Comparison of ENCODE assay signal across 21 cellular contexts in the genomic region with DNA sequence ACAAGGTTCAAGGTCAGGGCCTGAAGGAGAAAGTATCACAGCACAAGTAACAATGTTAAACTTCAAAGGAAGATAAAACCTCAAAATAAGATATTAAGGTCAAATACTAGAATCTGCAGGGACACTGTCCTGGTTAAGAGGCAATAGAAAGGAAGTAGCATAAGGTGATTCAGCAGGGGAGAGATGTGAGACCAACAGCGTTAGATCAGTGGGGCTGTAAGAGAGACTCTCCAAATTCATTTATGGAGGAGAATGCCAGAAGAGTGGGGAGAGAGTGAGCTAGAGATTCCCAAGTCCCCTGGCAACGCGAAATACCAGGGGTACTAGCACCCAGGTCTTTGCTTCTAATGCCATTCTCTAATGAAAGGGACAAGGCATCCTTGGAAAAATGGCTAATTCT.
DNase-seq lines count a peak whose midpoint lies in the region; ATAC-seq and TF ChIP-seq lines count a peak whose summit lies in the region.
"Had no signal": no experiment of that assay in that cellular context is flagged by ENCODE, and none has a peak within 500 bp of the region (broad histone marks: within the 10 kb centered on the region; RNA-seq: fewer than 3 reads in every experiment).

No MANE protein-coding gene starts in this region.

- DNase-seq in IMR-90 = no peak
- peak; percentile 81 for DNase-seq in cerebellum (ENCODE audit: low spot score)
- no peak for DNase-seq in mesenchymal stem cell
- DNase-seq in cortex of kidney (lab: John Stamatoyannopoulos, UW) = no peak
- DNase-seq in NCI-H2171 (lab: John Stamatoyannopoulos, UW) = no peak
- DNase-seq: 8988T; ACHN; BE2C; CD4-positive, alpha-beta memory T cell; CD4-positive, CD25-positive, alpha-beta regulatory T cell; CD8-positive, alpha-beta memory T cell; COR-L47; DMS 273 treated with DMSO at 0.1 percent for 48 hours; DMS153; DMS53; DMS79; DND-41; EL; GF-D8 had no signal

- no peak overlapping the region; the same call in 1 of the 2 replicates for H2AK5ac ChIP-seq in IMR-90 (ENCODE audit: low read depth, low read length)
- peak overlapping the region; percentile 86 for H2AK5ac ChIP-seq in mesenchymal stem cell (ENCODE audit: low read length, severe bottlenecking)

- TF ChIP-seq POLR2A in IMR-90 (IDR thresholded peaks at IDR 0.05; ENCODE audit: low read depth, low read length) = no peak

- H3K9me3 ChIP-seq in IMR-90 (ENCODE audit: control insufficient read depth, insufficient read depth, low read length) (peaks cover 2% of the 10 kb centered on the region; the same call in 1 of the 2 replicates), mesenchymal stem cell (ENCODE audit: control insufficient read depth, low read length) (no peaks in the 10 kb centered on the region)
- H3K9me3 ChIP-seq: BE2C, BLaER1 had no signal

- H3K36me3 ChIP-seq in IMR-90 (ENCODE audit: control insufficient read depth, insufficient read depth, low read length) = no peaks in the 10 kb centered on the region
- no peaks in the 10 kb centered on the region for H3K36me3 ChIP-seq in mesenchymal stem cell (ENCODE audit: control insufficient read depth in 1 of 2, insufficient read depth in 2 of 2, low read depth in 1 of 2, low read length in 2 of 2)
- H3K36me3 ChIP-seq: BE2C, BLaER1 had no signal

- no peak for TF ChIP-seq CTCF in IMR-90 (conservative IDR thresholded peaks at IDR 0.05; ENCODE audit: low read depth, low read length)

- H4K91ac ChIP-seq in IMR-90 (ENCODE audit: insufficient read depth, low read depth, low read length) (no peak overlapping the region), mesenchymal stem cell (ENCODE audit: low read length) (no peak overlapping the region)

- H4K20me1 ChIP-seq in IMR-90 (ENCODE audit: insufficient read depth, low read length) = no peaks in the 10 kb centered on the region
- H4K20me1 ChIP-seq: BLaER1 had no signal

- no peaks in the 10 kb centered on the region for H3K79me1 ChIP-seq in IMR-90 (ENCODE audit: low read depth in 1 of 2, low read length in 2 of 2)
- no peaks in the 10 kb centered on the region for H3K79me1 ChIP-seq in mesenchymal stem cell (replicated peaks; ENCODE audit: low read length, poor library complexity, severe bottlenecking)

- H4K8ac ChIP-seq in IMR-90 (ENCODE audit: low read depth in 2 of 2, low read length in 2 of 2) = no peak overlapping the region
- no peak overlapping the region for H4K8ac ChIP-seq in mesenchymal stem cell (ENCODE audit: low read length)

- TF ChIP-seq RAD21 in IMR-90 (IDR thresholded peaks at IDR 0.05; ENCODE audit: low read length) = no peak

- H3K18ac ChIP-seq in IMR-90 (ENCODE audit: low read depth, low read length) = no peak overlapping the region
- H3K18ac ChIP-seq in mesenchymal stem cell (ENCODE audit: low read depth in 1 of 2, low read length in 2 of 2) = no peak overlapping the region

- H2BK15ac ChIP-seq in IMR-90 (ENCODE audit: low read depth, low read length) (0 out of 3 replicates have a peak overlapping the region, but pooled peaks have one; percentile 17), mesenchymal stem cell (ENCODE audit: low read depth, poor library complexity, severe bottlenecking) (no peak overlapping the region)

- H3K23ac ChIP-seq in IMR-90 (ENCODE audit: low read depth, low read length) (no peak overlapping the region), mesenchymal stem cell (ENCODE audit: low read length in 2 of 2) (no peak overlapping the region)

- intact Hi-C loops in IMR-90 (cut with micrococcal nuclease) = no loop called here

- POLR2A ChIA-PET in IMR-90 (lab: Charles Lee; ENCODE audit: unreplicated experiment) = no interaction called here

- H3K27me3 ChIP-seq in IMR-90 (ENCODE audit: control insufficient read depth, insufficient read depth, low read length) (no peaks in the 10 kb centered on the region), mesenchymal stem cell (ENCODE audit: control insufficient read depth in 1 of 2, insufficient read depth in 1 of 2, low read length in 2 of 2) (peaks cover 0 to 2% of the 10 kb centered on the region in 2 experiments)
- H3K27me3 ChIP-seq: BE2C, BLaER1 had no signal

- CTCF ChIA-PET in IMR-90 (lab: Yijun Ruan, JAX) = no interaction called here

- dilution Hi-C loops in IMR-90 (cut with HindIII; ENCODE audit: low sequenced_read_pairs, unreplicated experiment) = no loop called here

- H3K4me3 ChIP-seq in IMR-90 (ENCODE audit: insufficient read depth, low read depth, low read length) = no peak overlapping the region
- no peak overlapping the region for H3K4me3 ChIP-seq in mesenchymal stem cell (ENCODE audit: insufficient read depth in 1 of 2, low read depth in 1 of 2, low read length in 2 of 2)
- H3K4me3 ChIP-seq: BLaER1 had no signal

- H2BK20ac ChIP-seq in IMR-90 (ENCODE audit: low read depth, low read length) = no peak overlapping the region

- no peak overlapping the region for H3K14ac ChIP-seq in IMR-90 (replicated peaks; ENCODE audit: low read depth, low read length)
- no peak overlapping the region for H3K14ac ChIP-seq in mesenchymal stem cell (ENCODE audit: low read length in 2 of 2)

- WGBS in IMR-90 (ENCODE audit: extremely low coverage in 2 of 2, insufficient read length in 1 of 2), 2 experiments = 100% methylated on average over 1 of the region's 3 CpGs; no CpG with 5 or more reads in 1 of the 2 experiments
- 93% methylated on average over 3 of the region's 3 CpGs for WGBS in mesenchymal stem cell

- H2BK5ac ChIP-seq in IMR-90 (ENCODE audit: low read depth, low read length, poor library complexity, severe bottlenecking) (no peak overlapping the region), mesenchymal stem cell (ENCODE audit: low read depth, low read length, poor library complexity, severe bottlenecking) (no peak overlapping the region)

- H2AFZ ChIP-seq in IMR-90 (replicated peaks; ENCODE audit: low read length, poor library complexity) (no peak overlapping the region), mesenchymal stem cell (ENCODE audit: low read depth, low read length) (no peak overlapping the region)

- no peak overlapping the region for H2BK120ac ChIP-seq in IMR-90 (ENCODE audit: low read depth, low read length)
- H2BK120ac ChIP-seq in mesenchymal stem cell (ENCODE audit: low read depth, low read length) = no peak overlapping the region

- no peak overlapping the region for H2BK12ac ChIP-seq in mesenchymal stem cell (ENCODE audit: low read length in 2 of 2)

- H4K5ac ChIP-seq in IMR-90 (ENCODE audit: low read depth, low read length) = no peak overlapping the region

- H2AK9ac ChIP-seq in IMR-90 (replicated peaks; ENCODE audit: low read depth, low read length, poor library complexity) = no peak overlapping the region

- ATAC-seq in IMR-90 (ENCODE audit: low read depth) (no peak), HG03378 (IDR thresholded peaks at IDR 0.05; ENCODE audit: unreplicated experiment) (no peak)

- H3K9me1 ChIP-seq in IMR-90 (ENCODE audit: insufficient read depth, low read length) = no peaks in the 10 kb centered on the region

- no peak overlapping the region for H3K27ac ChIP-seq in IMR-90 (ENCODE audit: insufficient read depth, low read length)
- H3K27ac ChIP-seq in mesenchymal stem cell (ENCODE audit: low read length, poor library complexity, severe bottlenecking) = no peak overlapping the region
- H3K27ac ChIP-seq: BLaER1 had no signal

- H3K9ac ChIP-seq in IMR-90 (ENCODE audit: low read depth, low read length) = no peak overlapping the region
- no peak overlapping the region for H3K9ac ChIP-seq in mesenchymal stem cell (ENCODE audit: low read length)
- H3K9ac ChIP-seq: BLaER1 had no signal

- in situ Hi-C loops in IMR-90 (cut with MboI; ENCODE audit: low sequenced_read_pairs) = no loop called here

- BruUV-seq in IMR-90 (replicated peaks; lab: Mats Ljungman, UMichigan) = no TSS peak

- no peak overlapping the region for H3K4me2 ChIP-seq in IMR-90 (ENCODE audit: low read depth, low read length)
- H3K4me2 ChIP-seq in mesenchymal stem cell (ENCODE audit: low read length, poor library complexity, severe bottlenecking) = no peak overlapping the region
- H3K4me2 ChIP-seq: BLaER1 had no signal

- H3K4ac ChIP-seq in IMR-90 (ENCODE audit: low read depth, low read length) = no peak overlapping the region
- no peak overlapping the region for H3K4ac ChIP-seq in mesenchymal stem cell (ENCODE audit: low read depth in 1 of 2, low read length in 2 of 2)

- H3K4me1 ChIP-seq in IMR-90 (ENCODE audit: control insufficient read depth, insufficient read depth, low read length) = no peaks in the 10 kb centered on the region; the same call in 1 of the 2 replicates
- no peaks in the 10 kb centered on the region for H3K4me1 ChIP-seq in mesenchymal stem cell (ENCODE audit: control insufficient read depth, insufficient read depth, low read depth, low read length)
- H3K4me1 ChIP-seq: BE2C, BLaER1 had no signal

- H3K56ac ChIP-seq in IMR-90 (ENCODE audit: extremely low read depth, insufficient read depth, low read length) = no peak overlapping the region

TF ChIP-seq in IMR-90, 13 proteins besides CTCF, POLR2A, EP300 and RAD21 (continues in another document):
- TF ChIP-seq CHD1 (IDR thresholded peaks at IDR 0.05; ENCODE audit: low read depth, low read length) = no peak
- no peak for TF ChIP-seq SMC3 (IDR thresholded peaks at IDR 0.05; ENCODE audit: low read depth, low read length)
- no peak for TF ChIP-seq USF2 (IDR thresholded peaks at IDR 0.05; ENCODE audit: low read depth, low read length)
- no peak for TF ChIP-seq NFE2L2 (IDR thresholded peaks at IDR 0.05; ENCODE audit: low read depth, low read length)
- TF ChIP-seq MAFK (IDR thresholded peaks at IDR 0.05; ENCODE audit: low read depth, low read length) = no peak
- no peak for TF ChIP-seq RFX5 (IDR thresholded peaks at IDR 0.05; ENCODE audit: low read depth, low read length)
- no peak for TF ChIP-seq RCOR1 (IDR thresholded peaks at IDR 0.05; ENCODE audit: insufficient replicate concordance, low read length)
- no peak for TF ChIP-seq MAZ (IDR thresholded peaks at IDR 0.05; ENCODE audit: borderline replicate concordance, low read depth, low read length)
- no peak for TF ChIP-seq FOS (IDR thresholded peaks at IDR 0.05; ENCODE audit: low read depth, low read length)
